ENCODE assay signal across 30 cellular contexts in genomic region chr7:66007232-66007631, GRCh38.
"Had no signal": no experiment of that assay in that cellular context is flagged by ENCODE, and none has a peak within 500 bp of the region (broad histone marks: within the 10 kb centered on the region; RNA-seq: fewer than 3 reads in every experiment).

No MANE protein-coding gene starts in this region.

- H3K36me3 ChIP-seq: brain microvascular endothelial cell, SJCRH30, WERI-Rb-1 had no signal

- H3K4me1 ChIP-seq: SJCRH30 had no signal

- H3K27ac ChIP-seq: brain microvascular endothelial cell, SJCRH30, WERI-Rb-1 had no signal

- H3K4me3 ChIP-seq: SJCRH30 had no signal

- ATAC-seq: activated CD8-positive, alpha-beta memory T cell treated with anti-CD3 and anti-CD28 coated beads, Interleukin-2, amount 10 ng/mL, durations not matched to agents 7 days and 5 days had no signal

- H3K27me3 ChIP-seq: brain microvascular endothelial cell, SJCRH30 had no signal

- H3K9me3 ChIP-seq: SJCRH30 had no signal

- DNase-seq: activated CD4-positive, alpha-beta memory T cell treated with anti-CD3 and anti-CD28 coated beads, Interleukin-2, amount 10 ng/mL, durations not matched to agents 7 days and 5 days; activated CD4-positive, alpha-beta T cell treated with anti-CD3 and anti-CD28 coated beads for 1 hour; activated CD4-positive, alpha-beta T cell treated with anti-CD3 and anti-CD28 coated beads for 48 hours; activated CD4-positive, CD25-positive, alpha-beta regulatory T cell; activated CD8-positive, alpha-beta memory T cell treated with anti-CD3 and anti-CD28 coated beads for 24 hours; activated CD8-positive, alpha-beta memory T cell treated with anti-CD3 and anti-CD28 coated beads, Interleukin-2, amount 10 ng/mL, durations not matched to agents 7 days and 5 days; activated CD8-positive, alpha-beta memory T cell treated with anti-CD3 and anti-CD28 coated beads, Interleukin-2, amount 50 U/mL, for 48 hours; activated effector memory CD4-positive, alpha-beta T cell treated with Interleukin-2 at 50 U/mL for 16 hours; activated naive CD4-positive, alpha-beta T cell treated with anti-CD3 and anti-CD28 coated beads, Interleukin-2, amount 10 ng/mL, durations not matched to agents 7 days and 5 days; activated naive CD8-positive, alpha-beta T cell treated with anti-CD3 and anti-CD28 coated beads for 36 hours; activated T-cell treated with anti-CD3 and anti-CD28 coated beads, Interleukin-2, amount 50 U/mL, for 48 hours; amniotic stem cell; aorta; brain microvascular endothelial cell; NCI-H1048; NCI-H1105 treated with DMSO at 0.1 percent for 48 hours; NCI-H1436; NCI-H1694 treated with DMSO at 0.1 percent for 48 hours; NCI-H2029; NCI-H345; NCI-H748 treated with DMSO at 0.1 percent for 48 hours; NK-92 treated with Interleukin-12 subunit alpha and Interleukin-12 subunit beta, amount 100 ng/mL, for 24 hours; OCI-M1; Right ventricle myocardium superior; SJCRH30; SW 1271; T-helper 1 cell; T-helper 2 cell; T-helper 9 cell; WERI-Rb-1 had no signal
